ENCODE assay signal across 21 cellular contexts in genomic region chr18:51753365-51754057, GRCh38.
"Had no signal": no experiment of that assay in that cellular context is flagged by ENCODE, and none has a peak within 500 bp of the region (broad histone marks: within the 10 kb centered on the region; RNA-seq: fewer than 3 reads in every experiment).

No MANE protein-coding gene starts in this region.

- H3K4me1 ChIP-seq: heart left ventricle, left ventricle myocardium inferior, sigmoid colon, thyroid gland had no signal

- H3K36me3 Mint-ChIP-seq: brain; stimulated activated memory B cell treated with anti-CD40 and anti-IgM and Interleukin-4, amounts not matched to agents 10 μg/mL and 1 μg/mL and 100 μg/mL, for 72 hours had no signal

- H3K4me1 Mint-ChIP-seq: activated CD4-positive, alpha-beta T cell treated with anti-CD3 and anti-CD28 coated beads, Interleukin-2, amount 10 ng/mL, durations not matched to agents 7 days and 5 days; stimulated activated memory B cell treated with anti-CD40 and anti-IgM and Interleukin-4, amounts not matched to agents 10 μg/mL and 1 μg/mL and 100 μg/mL, for 72 hours had no signal

- H3K9me3 Mint-ChIP-seq: activated CD4-positive, alpha-beta T cell treated with anti-CD3 and anti-CD28 coated beads, Interleukin-2, amount 10 ng/mL, durations not matched to agents 7 days and 5 days; activated naive CD4-positive, alpha-beta T cell treated with anti-CD3 and anti-CD28 coated beads for 36 hours; activated T-cell treated with anti-CD3 and anti-CD28 coated beads, Interleukin-2, amount 50 U/mL, for 4 hours; brain; nephron progenitor cell; stimulated activated memory B cell treated with anti-CD40 and anti-IgM and Interleukin-4, amounts not matched to agents 10 μg/mL and 1 μg/mL and 100 μg/mL, for 72 hours had no signal

- ATAC-seq: activated CD8-positive, alpha-beta T cell treated with anti-CD3 and anti-CD28 coated beads, Interleukin-2, amount 10 ng/mL, durations not matched to agents 7 days and 5 days; activated T-cell treated with anti-CD3 and anti-CD28 coated beads, Interleukin-2, amount 50 U/mL, for 4 hours; heart left ventricle; stimulated activated memory B cell treated with anti-CD40 and anti-IgM and Interleukin-4, amounts not matched to agents 10 μg/mL and 1 μg/mL and 100 μg/mL, for 72 hours had no signal

- H3K27ac ChIP-seq: heart left ventricle, left ventricle myocardium inferior, sigmoid colon, thyroid gland had no signal

- H3K27ac Mint-ChIP-seq: activated CD4-positive, alpha-beta T cell treated with anti-CD3 and anti-CD28 coated beads, Interleukin-2, amount 10 ng/mL, durations not matched to agents 7 days and 5 days; activated CD8-positive, alpha-beta T cell treated with anti-CD3 and anti-CD28 coated beads, Interleukin-2, amount 10 ng/mL, durations not matched to agents 7 days and 5 days; activated naive CD4-positive, alpha-beta T cell treated with anti-CD3 and anti-CD28 coated beads for 36 hours; brain; stimulated activated memory B cell treated with anti-CD40 and anti-IgM and Interleukin-4, amounts not matched to agents 10 μg/mL and 1 μg/mL and 100 μg/mL, for 72 hours had no signal

- DNase-seq: activated CD4-positive, alpha-beta T cell treated with anti-CD3 and anti-CD28 coated beads, Interleukin-2, amount 10 ng/mL, durations not matched to agents 7 days and 5 days; activated CD8-positive, alpha-beta memory T cell treated with anti-CD3 and anti-CD28 coated beads, Interleukin-2, amount 50 U/mL, for 4 hours; activated CD8-positive, alpha-beta T cell treated with anti-CD3 and anti-CD28 coated beads, Interleukin-2, amount 10 ng/mL, durations not matched to agents 7 days and 5 days; activated naive CD4-positive, alpha-beta T cell treated with anti-CD3 and anti-CD28 coated beads for 36 hours; activated T-cell treated with anti-CD3 and anti-CD28 coated beads, Interleukin-2, amount 50 U/mL, for 4 hours; anterior cingulate cortex; caudate nucleus; heart left ventricle; left ventricle myocardium inferior; mammary epithelial cell; midbrain; nephron progenitor cell; nucleus accumbens; posterior cingulate gyrus; sigmoid colon; stimulated activated CD4-positive, alpha-beta T cell treated with anti-CD3 and anti-CD28 coated beads, Interleukin-4, amount 100 ng/mL, for 24 hours; thyroid gland had no signal

- H3K4me3 ChIP-seq: heart left ventricle, left ventricle myocardium inferior, sigmoid colon, thyroid gland had no signal

- FAIRE-seq: colon, frontal cortex had no signal

- H3K27me3 ChIP-seq: heart left ventricle, sigmoid colon, thyroid gland had no signal

- H3K36me3 ChIP-seq: heart left ventricle, left ventricle myocardium inferior, sigmoid colon, thyroid gland had no signal

- H3K9me3 ChIP-seq: heart left ventricle, left ventricle myocardium inferior, sigmoid colon, thyroid gland had no signal

- H3K4me3 Mint-ChIP-seq: activated CD4-positive, alpha-beta T cell treated with anti-CD3 and anti-CD28 coated beads, Interleukin-2, amount 10 ng/mL, durations not matched to agents 7 days and 5 days; activated CD8-positive, alpha-beta T cell treated with anti-CD3 and anti-CD28 coated beads, Interleukin-2, amount 10 ng/mL, durations not matched to agents 7 days and 5 days; activated naive CD4-positive, alpha-beta T cell treated with anti-CD3 and anti-CD28 coated beads for 36 hours; activated T-cell treated with anti-CD3 and anti-CD28 coated beads, Interleukin-2, amount 50 U/mL, for 4 hours; brain; stimulated activated memory B cell treated with anti-CD40 and anti-IgM and Interleukin-4, amounts not matched to agents 10 μg/mL and 1 μg/mL and 100 μg/mL, for 72 hours had no signal
